ENCODE assay signal across 18 cellular contexts in the genomic region with DNA sequence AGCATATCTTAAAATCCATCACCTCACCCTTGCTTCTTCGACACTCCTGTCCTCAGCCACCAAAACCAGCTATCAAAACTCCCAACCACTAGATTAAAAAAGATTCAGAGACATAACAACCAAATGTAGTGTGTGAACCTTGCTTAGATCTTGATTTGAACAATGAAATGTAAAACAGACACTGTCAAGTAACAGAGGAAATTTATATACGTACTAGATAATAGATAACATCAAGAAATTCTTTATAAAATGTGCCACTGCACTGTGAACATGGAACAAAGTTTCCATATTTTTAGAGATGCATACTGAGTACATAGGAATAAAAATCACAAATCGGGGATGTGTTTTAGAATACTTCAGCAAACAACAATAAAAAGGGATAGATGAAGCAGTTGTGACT.
"Had no signal": no experiment of that assay in that cellular context is flagged by ENCODE, and none has a peak within 500 bp of the region (broad histone marks: within the 10 kb centered on the region; RNA-seq: fewer than 3 reads in every experiment).

No MANE protein-coding gene starts in this region.

- H3K27ac ChIP-seq: adrenal gland, esophagus muscularis mucosa, gastroesophageal sphincter, heart left ventricle, neural progenitor cell, prostate gland, right atrium auricular region, vagina had no signal

- H3K9ac ChIP-seq: neural progenitor cell had no signal

- H3K4me3 Mint-ChIP-seq: neural progenitor cell had no signal

- ATAC-seq: activated CD4-positive, CD25-positive, alpha-beta regulatory T cell treated with anti-CD3 and anti-CD28 coated beads, Interleukin-2, amount 50 U/mL, for 24 hours; gastroesophageal sphincter; heart left ventricle; left ventricle myocardium superior; stimulated activated naive CD8-positive, alpha-beta T cell treated with anti-CD3 and anti-CD28 coated beads, Interleukin-15, Interleukin-2, amounts not matched to agents 100 U/mL and 50 U/mL, for 24 hours had no signal

- H3K9me3 ChIP-seq: adrenal gland, esophagus muscularis mucosa, gastroesophageal sphincter, heart left ventricle, prostate gland, right atrium auricular region, vagina had no signal

- H3K36me3 ChIP-seq: adrenal gland, neural progenitor cell, prostate gland had no signal

- DNase-seq: activated effector memory CD4-positive, alpha-beta T cell treated with anti-CD3 and anti-CD28 coated beads, Interleukin-2, amount 50 U/mL, for 16 hours; activated naive CD4-positive, alpha-beta T cell treated with anti-CD3 and anti-CD28 coated beads, Interleukin-2, amount 50 U/mL, for 16 hours; adrenal gland; effector CD4-positive, alpha-beta T cell; heart left ventricle; left ventricle myocardium superior; stimulated activated CD4-positive, alpha-beta T cell treated with anti-CD3 and anti-CD28 coated beads, Interleukin-12 subunit alpha, Interleukin-12 subunit beta, amount 100 ng/mL, for 4 hours; stimulated activated CD4-positive, alpha-beta T cell treated with anti-CD3 and anti-CD28 coated beads, Interleukin-1b, Interleukin-23, amount 100 ng/mL, for 48 hours; stimulated activated naive CD8-positive, alpha-beta T cell treated with anti-CD3 and anti-CD28 coated beads, Interleukin-15, Interleukin-2, amounts not matched to agents 100 U/mL and 50 U/mL, for 24 hours; T1000; trophoblast cell had no signal

- H3K27ac Mint-ChIP-seq: neural progenitor cell had no signal

- H3K4me3 ChIP-seq: adrenal gland, esophagus muscularis mucosa, gastroesophageal sphincter, heart left ventricle, neural progenitor cell, prostate gland, right atrium auricular region, vagina had no signal

- H3K9me3 Mint-ChIP-seq: neural progenitor cell had no signal

- H3K4me1 ChIP-seq: prostate gland had no signal

- H3K27me3 ChIP-seq: adrenal gland, esophagus muscularis mucosa, gastroesophageal sphincter, heart left ventricle, neural progenitor cell, right atrium auricular region, vagina had no signal
